10 cellular contexts compared by ENCODE assay signal in genomic region chr21:14520535-14520934, GRCh38. TPM values are rescaled to one million over a fixed set of nuclear protein-coding genes. Genes with fewer than 3 reads are reported as not detected.
DNase-seq lines count a peak whose midpoint lies in the region; ATAC-seq, FAIRE-seq and TF ChIP-seq lines count a peak whose summit lies in the region.
"Had no signal": no experiment of that assay in that cellular context is flagged by ENCODE, and none has a peak within 500 bp of the region (broad histone marks: within the 10 kb centered on the region; RNA-seq: fewer than 3 reads in every experiment).

No MANE protein-coding gene starts in this region.

- DNase-seq in Right ventricle myocardium superior: peak; percentile 40
- no peak for DNase-seq in left ventricle myocardium inferior
- peak; percentile 83 for DNase-seq in OCI-M1 (lab: John Stamatoyannopoulos, UW)
- peak; percentile 33 to 37 for DNase-seq in erythroblast (lab: John Stamatoyannopoulos, UW)
- peak in 1 of 2 donors; percentile 53 for DNase-seq in upper lobe of left lung
- DNase-seq in amniotic stem cell (lab: John Stamatoyannopoulos, UW): no peak
- no peak for DNase-seq in GM12892 (ENCODE audit: insufficient read length)
- DNase-seq in NCI-H2171 (lab: John Stamatoyannopoulos, UW): no peak

- H3K27ac ChIP-seq in left ventricle myocardium inferior (replicated peaks) (no peak overlapping the region), upper lobe of left lung (peak overlapping the region in 3 of 4 donors; percentile 18 to 78 (median 66))
- H3K27ac ChIP-seq: BLaER1 had no signal

- WGBS in upper lobe of left lung, 2 donors: 46 to 67% methylated on average over 7 of the region's 7 CpGs

- H3K9me3 ChIP-seq in left ventricle myocardium inferior (replicated peaks) (peaks cover 7% of the 10 kb centered on the region), upper lobe of left lung (no peaks in the 10 kb centered on the region)
- H3K9me3 ChIP-seq: BLaER1 had no signal

- no peaks in the 10 kb centered on the region for H3K36me3 ChIP-seq in left ventricle myocardium inferior
- no peaks in the 10 kb centered on the region for H3K36me3 ChIP-seq in upper lobe of left lung
- H3K36me3 ChIP-seq: BLaER1 had no signal

- H3K4me3 ChIP-seq in left ventricle myocardium inferior (no peak overlapping the region), upper lobe of left lung (peak overlapping the region in 1 of 4 donors; percentile 7)
- H3K4me3 ChIP-seq: BLaER1 had no signal

- intact Hi-C loops in Right ventricle myocardium superior (cut with DNase I) (no loop called here), left ventricle myocardium inferior (cut with micrococcal nuclease) (no loop called here)

- no peaks in the 10 kb centered on the region for H3K4me1 ChIP-seq in left ventricle myocardium inferior
- peaks cover 0 to 8% (median 1%) of the 10 kb centered on the region in 4 donors for H3K4me1 ChIP-seq in upper lobe of left lung

- TF ChIP-seq POLR2A in erythroblast (IDR thresholded peaks at IDR 0.05; ENCODE audit: low read length) (no peak), upper lobe of left lung (IDR thresholded peaks at IDR 0.05) (no peak), GM12892 (IDR thresholded peaks at IDR 0.05; ENCODE audit: low read depth, low read length) (no peak)

- no peak for FAIRE-seq in GM12892 (lab: Jason Lieb, UNC)

- H3K27me3 ChIP-seq in left ventricle myocardium inferior (ENCODE audit: low read depth) (no peaks in the 10 kb centered on the region), upper lobe of left lung (no peaks in the 10 kb centered on the region)
- H3K27me3 ChIP-seq: BLaER1 had no signal

- TF ChIP-seq EP300 in upper lobe of left lung (IDR thresholded peaks at IDR 0.05): no peak

- ATAC-seq in Right ventricle myocardium superior (ENCODE audit: poor library complexity) (peak; percentile 49), upper lobe of left lung (ENCODE audit: low FRiP score in 2 of 2) (peak in 1 of 2 donors; percentile 72)

- TF ChIP-seq CTCF in left ventricle myocardium inferior (IDR thresholded peaks at IDR 0.05; ENCODE audit: borderline replicate concordance) (no peak), upper lobe of left lung (IDR thresholded peaks at IDR 0.05) (no peak)

RNA-seq across cellular contexts. Expression of gene SAMSN1, which starts 25.6 kb away (rescaled TPM):
- total RNA-seq in Right ventricle myocardium superior: 1.3 TPM
- total RNA-seq in left ventricle myocardium inferior: 1.0 TPM
- total RNA-seq in upper lobe of left lung: 10 to 100 TPM; 16.4 to 29.3 (median 20.3) TPM
- polyA plus RNA-seq in GM12892 (2012; ENCODE audit: missing spikeins): 71.6 TPM
- total RNA-seq: epithelial cell of proximal tubule had no signal

Comparison
In these comparisons a context has a peak if more than half of its experiments do, and no peak if none do; other contexts are left out.
1. DNase-seq: peak in Right ventricle myocardium superior (single experiment), OCI-M1 (single experiment) and erythroblast (2 of 2); none in left ventricle myocardium inferior (single experiment), amniotic stem cell (single experiment), GM12892 (single experiment) and NCI-H2171 (single experiment).